Comparison of ENCODE assay signal across 18 cellular contexts in the genomic region with DNA sequence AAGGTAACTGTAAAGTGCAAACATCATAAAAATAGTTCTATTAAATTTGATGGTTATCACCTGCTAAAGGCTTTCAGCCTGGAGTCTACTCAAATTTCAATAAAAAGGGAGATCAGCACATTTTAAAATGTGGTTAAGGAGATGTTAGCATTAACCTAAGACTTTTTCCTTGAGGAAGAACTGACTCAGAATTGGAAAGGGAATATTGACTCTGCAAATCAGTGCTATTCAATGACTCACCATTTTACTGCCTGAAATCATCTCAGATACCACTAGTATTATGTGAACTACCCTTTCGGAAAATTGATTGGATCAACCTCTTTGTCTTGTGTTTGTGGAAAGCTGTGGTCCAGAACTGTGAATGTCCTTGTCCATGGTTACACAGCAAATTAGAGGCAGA.
DNase-seq lines count a peak whose midpoint lies in the region; ATAC-seq and TF ChIP-seq lines count a peak whose summit lies in the region.
"Had no signal": no experiment of that assay in that cellular context is flagged by ENCODE, and none has a peak within 500 bp of the region (broad histone marks: within the 10 kb centered on the region; RNA-seq: fewer than 3 reads in every experiment).

No MANE protein-coding gene starts in this region.

- no peaks in the 10 kb centered on the region for H3K27me3 ChIP-seq in SK-N-SH (ENCODE audit: insufficient read depth)
- no peaks in the 10 kb centered on the region for H3K27me3 ChIP-seq in RWPE2 (ENCODE audit: insufficient read depth, poor library complexity, severe bottlenecking)
- H3K27me3 ChIP-seq: body of pancreas, esophagus squamous epithelium had no signal

- H3K9ac ChIP-seq in SK-N-SH: no peak overlapping the region

- DNase-seq in SK-N-SH: no peak
- no peak for DNase-seq in RWPE2 (ENCODE audit: low spot score)
- peak; percentile 6 for DNase-seq in fibroblast of villous mesenchyme (ENCODE audit: low read depth)
- peak; percentile 77 for DNase-seq in stromal cell of bone marrow (ENCODE audit: low read depth)
- DNase-seq in NCI-H2107 treated with DMSO at 0.1 percent for 48 hours (lab: John Stamatoyannopoulos, UW; ENCODE audit: unreplicated experiment): no peak
- no peak for DNase-seq in NK-92 (lab: John Stamatoyannopoulos, UW; ENCODE audit: unreplicated experiment)
- DNase-seq in SHP77 treated with DMSO at 0.1 percent for 48 hours (lab: John Stamatoyannopoulos, UW): no peak
- DNase-seq: activated CD8-positive, alpha-beta memory T cell treated with anti-CD3 and anti-CD28 coated beads for 24 hours; activated effector memory CD4-positive, alpha-beta T cell treated with Interleukin-2 at 50 U/mL for 16 hours; body of pancreas; esophagus squamous epithelium; NCI-H1436; NCI-H510A treated with DMSO at 0.1 percent for 48 hours; spleen; stimulated activated naive B cell treated with anti-CD40 and anti-IgM and Interleukin-4, amounts not matched to agents 10 μg/mL and 1 μg/mL and 100 μg/mL, for 72 hours had no signal

- H3F3A ChIP-seq in SK-N-SH (replicated peaks; ENCODE audit: insufficient read depth): no peaks in the 10 kb centered on the region

- H3K9me2 ChIP-seq in SK-N-SH: no peaks in the 10 kb centered on the region

- H3K4me2 ChIP-seq in SK-N-SH: no peak overlapping the region

- no peak for TF ChIP-seq RAD21 in SK-N-SH (IDR thresholded peaks at IDR 0.05; ENCODE audit: low read length)

- ATAC-seq in SK-N-SH treated with all-trans-retinoic acid at 6 μM for 48 hours (no peak), RWPE2 (ENCODE audit: low read depth) (peak; percentile 87)
- ATAC-seq: body of pancreas; K562; stimulated activated naive B cell treated with anti-CD40 and anti-IgM and Interleukin-4, amounts not matched to agents 10 μg/mL and 1 μg/mL and 100 μg/mL, for 72 hours had no signal

- no peak overlapping the region for H3K27ac ChIP-seq in SK-N-SH (ENCODE audit: low read depth in 2 of 2, low read length in 1 of 2)
- peak overlapping the region; percentile 31 for H3K27ac ChIP-seq in RWPE2 (ENCODE audit: poor library complexity, severe bottlenecking)
- H3K27ac ChIP-seq: 22Rv1, body of pancreas, esophagus squamous epithelium, spleen had no signal

- no peak for TF ChIP-seq CTCF in SK-N-SH (IDR thresholded peaks at IDR 0.05)
- no peak for TF ChIP-seq CTCF in RWPE2 (IDR thresholded peaks at IDR 0.05; ENCODE audit: poor library complexity, severe bottlenecking)
- no peak for TF ChIP-seq CTCF in fibroblast of villous mesenchyme (IDR thresholded peaks at IDR 0.05; ENCODE audit: insufficient read depth, low read depth, low read length)

- no peaks in the 10 kb centered on the region for H3K79me2 ChIP-seq in SK-N-SH (ENCODE audit: insufficient read depth)

- WGBS in SK-N-SH (ENCODE audit: low lambda C conversion rate): 45% methylated on average over 1 of the region's 1 CpG

- POLR2A ChIA-PET in SK-N-SH (lab: Yijun Ruan, JAX): no interaction called here

- TF ChIP-seq EP300 in SK-N-SH (IDR thresholded peaks at IDR 0.05; ENCODE audit: borderline replicate concordance in 1 of 2, low read depth in 1 of 2, low read length in 1 of 2): no peak

- H4K20me1 ChIP-seq in SK-N-SH (ENCODE audit: insufficient read depth): no peaks in the 10 kb centered on the region

- H3K4me1 ChIP-seq in SK-N-SH (ENCODE audit: control insufficient read depth in 1 of 2, insufficient read depth in 2 of 2, low read depth in 1 of 2, low read length in 1 of 2) (no peaks in the 10 kb centered on the region), RWPE2 (ENCODE audit: insufficient read depth, poor library complexity, severe bottlenecking) (peaks cover 23% of the 10 kb centered on the region)
- H3K4me1 ChIP-seq: spleen had no signal

- CTCF ChIA-PET in SK-N-SH (lab: Yijun Ruan, JAX): interaction anchor here (1.1 to 2.0 kb wide), 2 partner anchors 18 to 175 kb away, joined by 3 to 7 read pairs; no protein-coding TSS in a partner anchor

- no peak overlapping the region for H2AFZ ChIP-seq in SK-N-SH (ENCODE audit: low read depth)

- H3K9me3 ChIP-seq in SK-N-SH: no peaks in the 10 kb centered on the region
- H3K9me3 ChIP-seq in RWPE2 (ENCODE audit: severe bottlenecking): peaks cover 2% of the 10 kb centered on the region
- H3K9me3 ChIP-seq: body of pancreas, esophagus squamous epithelium, spleen had no signal

- H3K4me3 ChIP-seq in SK-N-SH (ENCODE audit: low read depth in 2 of 2, low read length in 1 of 2) (no peak overlapping the region), RWPE2 (ENCODE audit: severe bottlenecking) (no peak overlapping the region), fibroblast of villous mesenchyme (ENCODE audit: low read depth, low read length) (no peak overlapping the region)
- H3K4me3 ChIP-seq: body of pancreas, esophagus squamous epithelium, K562, spleen had no signal

- H3K36me3 ChIP-seq in SK-N-SH (replicated peaks in 1 of 2; ENCODE audit: control insufficient read depth in 1 of 2, insufficient read depth in 2 of 2, low read length in 1 of 2) (no peaks in the 10 kb centered on the region), RWPE2 (ENCODE audit: low read depth) (no peaks in the 10 kb centered on the region)
- H3K36me3 ChIP-seq: esophagus squamous epithelium, spleen had no signal

TF ChIP-seq in SK-N-SH, 30 proteins besides CTCF, POLR2A, EP300 and RAD21:
- TF ChIP-seq EZH2phosphoT487 (IDR thresholded peaks at IDR 0.05; ENCODE audit: borderline replicate concordance, low read depth): no peak
- TF ChIP-seq FOSL2 (IDR thresholded peaks at IDR 0.05; ENCODE audit: borderline replicate concordance, low read depth): 0 out of 2 replicates have a peak, but pooled peaks have one; percentile 5
- no peak for TF ChIP-seq YY1 (IDR thresholded peaks at IDR 0.05; ENCODE audit: low read depth)
- no peak for TF ChIP-seq TCF12 (IDR thresholded peaks at IDR 0.05)

TF ChIP-seq in SK-N-SH treated with all-trans-retinoic acid at 6 μM for 48 hours, 23 proteins besides CTCF, POLR2A, EP300 and RAD21:
- TF ChIP-seq, protein P1, sequence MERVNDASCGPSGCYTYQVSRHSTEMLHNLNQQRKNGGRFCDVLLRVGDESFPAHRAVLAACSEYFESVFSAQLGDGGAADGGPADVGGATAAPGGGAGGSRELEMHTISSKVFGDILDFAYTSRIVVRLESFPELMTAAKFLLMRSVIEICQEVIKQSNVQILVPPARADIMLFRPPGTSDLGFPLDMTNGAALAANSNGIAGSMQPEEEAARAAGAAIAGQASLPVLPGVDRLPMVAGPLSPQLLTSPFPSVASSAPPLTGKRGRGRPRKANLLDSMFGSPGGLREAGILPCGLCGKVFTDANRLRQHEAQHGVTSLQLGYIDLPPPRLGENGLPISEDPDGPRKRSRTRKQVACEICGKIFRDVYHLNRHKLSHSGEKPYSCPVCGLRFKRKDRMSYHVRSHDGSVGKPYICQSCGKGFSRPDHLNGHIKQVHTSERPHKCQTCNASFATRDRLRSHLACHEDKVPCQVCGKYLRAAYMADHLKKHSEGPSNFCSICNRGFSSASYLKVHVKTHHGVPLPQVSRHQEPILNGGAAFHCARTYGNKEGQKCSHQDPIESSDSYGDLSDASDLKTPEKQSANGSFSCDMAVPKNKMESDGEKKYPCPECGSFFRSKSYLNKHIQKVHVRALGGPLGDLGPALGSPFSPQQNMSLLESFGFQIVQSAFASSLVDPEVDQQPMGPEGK (CRISPR knock-in tag; IDR thresholded peaks at IDR 0.05; ENCODE audit: borderline replicate concordance): no peak
- TF ChIP-seq, protein P2, sequence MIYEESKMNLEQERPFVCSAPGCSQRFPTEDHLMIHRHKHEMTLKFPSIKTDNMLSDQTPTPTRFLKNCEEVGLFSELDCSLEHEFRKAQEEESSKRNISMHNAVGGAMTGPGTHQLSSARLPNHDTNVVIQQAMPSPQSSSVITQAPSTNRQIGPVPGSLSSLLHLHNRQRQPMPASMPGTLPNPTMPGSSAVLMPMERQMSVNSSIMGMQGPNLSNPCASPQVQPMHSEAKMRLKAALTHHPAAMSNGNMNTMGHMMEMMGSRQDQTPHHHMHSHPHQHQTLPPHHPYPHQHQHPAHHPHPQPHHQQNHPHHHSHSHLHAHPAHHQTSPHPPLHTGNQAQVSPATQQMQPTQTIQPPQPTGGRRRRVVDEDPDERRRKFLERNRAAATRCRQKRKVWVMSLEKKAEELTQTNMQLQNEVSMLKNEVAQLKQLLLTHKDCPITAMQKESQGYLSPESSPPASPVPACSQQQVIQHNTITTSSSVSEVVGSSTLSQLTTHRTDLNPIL (CRISPR knock-in tag; IDR thresholded peaks at IDR 0.05; ENCODE audit: low read depth): no peak
- TF ChIP-seq PPARA (CRISPR knock-in tag; IDR thresholded peaks at IDR 0.05; ENCODE audit: borderline replicate concordance): no peak

Comparison
In these comparisons a context has a peak if more than half of its experiments do, and no peak if none do; other contexts are left out.
1. DNase-seq: peak in fibroblast of villous mesenchyme (single experiment) and stromal cell of bone marrow (single experiment); none in SK-N-SH (single experiment), RWPE2 (single experiment), NCI-H2107 treated with DMSO at 0.1 percent for 48 hours (single experiment), NK-92 (single experiment) and SHP77 treated with DMSO at 0.1 percent for 48 hours (single experiment).